9 cellular contexts compared by ENCODE assay signal in the genomic region with DNA sequence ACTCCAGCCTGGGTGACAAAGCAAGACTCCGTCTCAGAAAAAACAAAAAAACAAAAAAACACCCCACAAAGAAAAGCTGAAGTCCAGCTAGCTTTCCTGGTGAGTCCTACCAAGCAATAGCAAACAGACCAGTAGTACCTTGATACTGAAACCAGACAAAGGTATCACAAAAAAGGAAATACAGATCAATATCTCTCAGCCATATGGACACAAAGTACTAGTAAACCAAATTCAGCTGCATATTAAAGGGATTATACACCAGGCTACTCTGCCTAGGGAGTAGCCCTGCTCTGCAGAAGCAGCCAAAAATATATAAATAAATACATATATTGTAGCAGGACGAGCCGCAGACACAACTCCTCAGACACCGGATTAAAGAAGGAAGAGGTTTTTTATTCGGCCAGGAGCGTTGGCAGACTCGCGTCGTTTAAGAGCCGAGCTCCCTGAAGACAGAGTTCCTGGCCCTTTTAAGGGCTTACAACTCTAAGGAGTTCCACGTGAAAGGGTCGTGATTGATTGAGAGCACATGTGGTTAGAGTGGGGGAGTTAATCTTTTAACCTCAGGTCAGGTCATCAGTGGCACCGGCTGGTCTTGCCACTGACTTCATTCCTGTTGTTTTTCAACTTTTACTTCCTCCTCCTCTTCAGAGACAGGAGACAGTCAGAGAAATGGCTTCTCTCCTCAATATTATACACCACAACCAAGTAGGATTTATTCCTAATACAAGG. TPM values are rescaled to one million over a fixed set of nuclear protein-coding genes. Genes with fewer than 3 reads are reported as not detected.
DNase-seq lines count a peak whose midpoint lies in the region; ATAC-seq and TF ChIP-seq lines count a peak whose summit lies in the region.
"Had no signal": no experiment of that assay in that cellular context is flagged by ENCODE, and none has a peak within 500 bp of the region (broad histone marks: within the 10 kb centered on the region; RNA-seq: fewer than 3 reads in every experiment).

No MANE protein-coding gene starts in this region.

- TF ChIP-seq CTCF in CD4-positive, alpha-beta T cell (IDR thresholded peaks at IDR 0.05), result no peak

- H3K4me3 ChIP-seq in MG63, result 0 out of 2 replicates have a peak overlapping the region, but pooled peaks have one; percentile 13

- peaks cover 8% of the 10 kb centered on the region for H3K4me1 Mint-ChIP-seq in CD4-positive, alpha-beta T cell (ENCODE audit: low read depth)
- peaks cover 6 to 18% (median 11%) of the 10 kb centered on the region in 4 donors for H3K4me1 Mint-ChIP-seq in naive thymus-derived CD8-positive, alpha-beta T cell

- no peaks in the 10 kb centered on the region for H3K9me3 ChIP-seq in CD4-positive, alpha-beta T cell (ENCODE audit: control insufficient read depth, low read length)
- H3K9me3 ChIP-seq in MG63, result no peaks in the 10 kb centered on the region

- no peaks in the 10 kb centered on the region for H3K36me3 ChIP-seq in MG63

- intact Hi-C loops in CD4-positive, alpha-beta T cell (cut with DNase I, micrococcal nuclease), result no loop called here

- peaks cover 23% of the 10 kb centered on the region for H3K27me3 Mint-ChIP-seq in CD4-positive, alpha-beta T cell
- H3K27me3 Mint-ChIP-seq in naive thymus-derived CD8-positive, alpha-beta T cell, result peaks cover 5 to 44% (median 20%) of the 10 kb centered on the region in 5 donors

- H3K9me3 Mint-ChIP-seq in CD4-positive, alpha-beta T cell, result no peaks in the 10 kb centered on the region
- H3K9me3 Mint-ChIP-seq in naive thymus-derived CD8-positive, alpha-beta T cell, result peaks cover 0 to 3% (median 0%) of the 10 kb centered on the region in 9 donors

- no peaks in the 10 kb centered on the region for H3K27me3 ChIP-seq in CD4-positive, alpha-beta T cell (ENCODE audit: control insufficient read depth, insufficient read depth, low read length)
- no peaks in the 10 kb centered on the region for H3K27me3 ChIP-seq in MG63

- H3K4me3 Mint-ChIP-seq in CD4-positive, alpha-beta T cell, result peak overlapping the region; percentile 52
- H3K4me3 Mint-ChIP-seq in naive thymus-derived CD8-positive, alpha-beta T cell, result peak overlapping the region; percentile 47 to 80 (median 74)

- no peaks in the 10 kb centered on the region for H3K36me3 Mint-ChIP-seq in CD4-positive, alpha-beta T cell (ENCODE audit: low read depth)
- H3K36me3 Mint-ChIP-seq in naive thymus-derived CD8-positive, alpha-beta T cell, result peaks cover 2 to 4% (median 4%) of the 10 kb centered on the region in 3 donors

- ATAC-seq in CD4-positive, alpha-beta T cell (ENCODE audit: poor library complexity), result no peak
- peak in 1 of 2 donors; percentile 14 for ATAC-seq in naive thymus-derived CD8-positive, alpha-beta T cell
- ATAC-seq in HG02763 (IDR thresholded peaks at IDR 0.05; ENCODE audit: unreplicated experiment), result no peak

- CTCF ChIA-PET in CD4-positive, alpha-beta T cell (lab: Charles Lee), result no interaction called here

- POLR2A ChIA-PET in CD4-positive, alpha-beta T cell (lab: Charles Lee), result no interaction called here
- POLR2A ChIA-PET in naive thymus-derived CD8-positive, alpha-beta T cell (lab: Charles Lee), result no interaction called here

- DNase-seq in CD4-positive, alpha-beta T cell, result no peak
- no peak for DNase-seq in MG63
- peak; percentile 56 for DNase-seq in amniotic epithelial cell (ENCODE audit: low read depth)
- DNase-seq in naive thymus-derived CD8-positive, alpha-beta T cell, result no peak
- no peak for DNase-seq in hippocampal formation (lab: John Stamatoyannopoulos, UW)
- DNase-seq in amygdala (lab: John Stamatoyannopoulos, UW), result no peak
- no peak for DNase-seq in cerebellar nuclear complex (lab: John Stamatoyannopoulos, UW)
- DNase-seq: stimulated activated CD4-positive, alpha-beta T cell treated with anti-CD3 and anti-CD28 coated beads, Interleukin-1b, Interleukin-23, amount 100 ng/mL, for 48 hours had no signal

- H3K27ac ChIP-seq in CD4-positive, alpha-beta T cell (ENCODE audit: low read depth, low read length), result no peak overlapping the region

- no peak overlapping the region for H3K27ac Mint-ChIP-seq in CD4-positive, alpha-beta T cell
- H3K27ac Mint-ChIP-seq in naive thymus-derived CD8-positive, alpha-beta T cell, result peak overlapping the region in 3 of 10 donors; percentile 34 to 73 (median 37)

RNA-seq across cellular contexts. Expression of a gene that starts 38.4 kb away (rescaled TPM):
- 10 to 100 TPM; 30.1 to 33.6 TPM for total RNA-seq in CD4-positive, alpha-beta T cell
- total RNA-seq in MG63 (2014; rRNA removed; shearing (Covaris generic); ENCODE audit: low replicate concordance), result 8.2 and 56.7 TPM in 2 replicates
- 10 to 100 TPM; 31.5 to 41.5 TPM for total RNA-seq in naive thymus-derived CD8-positive, alpha-beta T cell
- polyA plus RNA-seq in naive thymus-derived CD8-positive, alpha-beta T cell, result 10 to 100 TPM; 16.3 to 18.4 (median 17.7) TPM
